9 cellular contexts compared by ENCODE assay signal in genomic region chr5:34587355-34588241, GRCh38.
A peak's percentile ranks its signal among the peaks of the same experiment; 100 is the strongest.
DNase-seq lines count a peak whose midpoint lies in the region; ATAC-seq, FAIRE-seq and TF ChIP-seq lines count a peak whose summit lies in the region.
"Had no signal": no experiment of that assay in that cellular context is flagged by ENCODE, and none has a peak within 500 bp of the region (broad histone marks: within the 10 kb centered on the region; RNA-seq: fewer than 3 reads in every experiment).

No MANE protein-coding gene starts in this region.

- FAIRE-seq in pancreas (lab: Jason Lieb, UNC), result no peak
- FAIRE-seq: endometrium had no signal

- H3K4me3 ChIP-seq in MG63 (peak overlapping the region; percentile 12), pancreas (no peak overlapping the region), testis (no peak overlapping the region)

- H3K4me1 ChIP-seq in pancreas, result peaks cover 0 to 20% (median 0%) of the 10 kb centered on the region in 3 donors
- peaks cover 4% of the 10 kb centered on the region for H3K4me1 ChIP-seq in testis

- H3K36me3 ChIP-seq in MG63 (no peaks in the 10 kb centered on the region), pancreas (no peaks in the 10 kb centered on the region), testis (ENCODE audit: low read depth, missing control alignments) (no peaks in the 10 kb centered on the region)

- TF ChIP-seq POLR2A in testis (IDR thresholded peaks at IDR 0.05), result no peak

- H3K4me3 Mint-ChIP-seq in chondrocyte (ENCODE audit: unreplicated experiment), result no peak overlapping the region
- H3K4me3 Mint-ChIP-seq in progenitor cell of endocrine pancreas (ENCODE audit: low read depth), result no peak overlapping the region

- H3K27me3 Mint-ChIP-seq in chondrocyte (ENCODE audit: low read depth) (no peaks in the 10 kb centered on the region), progenitor cell of endocrine pancreas (no peaks in the 10 kb centered on the region)

- H3K36me3 Mint-ChIP-seq in chondrocyte (ENCODE audit: low read depth) (peaks cover 3% of the 10 kb centered on the region), progenitor cell of endocrine pancreas (ENCODE audit: insufficient read depth) (peaks cover 3% of the 10 kb centered on the region)

- intact Hi-C loops in pancreas (cut with DNase I), result no loop called here
- intact Hi-C loops in testis (cut with DNase I; ENCODE audit: low total_unique reads), result no loop called here

- no peak for TF ChIP-seq CTCF in chondrocyte (IDR thresholded peaks at IDR 0.05)
- TF ChIP-seq CTCF in progenitor cell of endocrine pancreas (IDR thresholded peaks at IDR 0.05; ENCODE audit: unreplicated experiment), result no peak
- no peak for TF ChIP-seq CTCF in pancreas (IDR thresholded peaks at IDR 0.05)
- TF ChIP-seq CTCF in testis (IDR thresholded peaks at IDR 0.05), result no peak

- 75 to 80% methylated on average over 6 of the region's 6 CpGs for WGBS in pancreas, 2 donors
- 42 to 50% methylated on average over 6 of the region's 6 CpGs for WGBS in testis, 2 donors

- H3K27ac ChIP-seq in pancreas (no peak overlapping the region), testis (no peak overlapping the region)

- H3K9me3 ChIP-seq in MG63, result no peaks in the 10 kb centered on the region
- no peaks in the 10 kb centered on the region for H3K9me3 ChIP-seq in pancreas
- H3K9me3 ChIP-seq in testis, result no peaks in the 10 kb centered on the region

- H3K9me3 Mint-ChIP-seq in chondrocyte (ENCODE audit: low read depth), result peaks cover 3% of the 10 kb centered on the region
- peaks cover 7% of the 10 kb centered on the region for H3K9me3 Mint-ChIP-seq in progenitor cell of endocrine pancreas (ENCODE audit: low read depth)

- peaks cover 30% of the 10 kb centered on the region for H3K4me1 Mint-ChIP-seq in chondrocyte (ENCODE audit: low read depth)
- peaks cover 26% of the 10 kb centered on the region for H3K4me1 Mint-ChIP-seq in progenitor cell of endocrine pancreas (ENCODE audit: low read depth)

- peak; percentile 66 for ATAC-seq in GM19025 (IDR thresholded peaks at IDR 0.05; ENCODE audit: low read depth, unreplicated experiment)
- ATAC-seq in pancreas, result no peak
- ATAC-seq in HG03432 (IDR thresholded peaks at IDR 0.05; ENCODE audit: unreplicated experiment), result no peak

- DNase-seq in MG63, result no peak
- no peak for DNase-seq in chondrocyte (ENCODE audit: low spot score)
- DNase-seq in progenitor cell of endocrine pancreas (ENCODE audit: low spot score, unreplicated experiment), result no peak
- DNase-seq in pancreas, result no peak
- no peak for DNase-seq in NCI-H774 (lab: John Stamatoyannopoulos, UW)
- DNase-seq in testis, result no peak

- H3K27ac Mint-ChIP-seq in chondrocyte (ENCODE audit: unreplicated experiment), result peak overlapping the region; percentile 28
- H3K27ac Mint-ChIP-seq in progenitor cell of endocrine pancreas, result peak overlapping the region; percentile 59

- H3K27me3 ChIP-seq in MG63 (no peaks in the 10 kb centered on the region), pancreas (no peaks in the 10 kb centered on the region), testis (no peaks in the 10 kb centered on the region)
